In the genomic region with DNA sequence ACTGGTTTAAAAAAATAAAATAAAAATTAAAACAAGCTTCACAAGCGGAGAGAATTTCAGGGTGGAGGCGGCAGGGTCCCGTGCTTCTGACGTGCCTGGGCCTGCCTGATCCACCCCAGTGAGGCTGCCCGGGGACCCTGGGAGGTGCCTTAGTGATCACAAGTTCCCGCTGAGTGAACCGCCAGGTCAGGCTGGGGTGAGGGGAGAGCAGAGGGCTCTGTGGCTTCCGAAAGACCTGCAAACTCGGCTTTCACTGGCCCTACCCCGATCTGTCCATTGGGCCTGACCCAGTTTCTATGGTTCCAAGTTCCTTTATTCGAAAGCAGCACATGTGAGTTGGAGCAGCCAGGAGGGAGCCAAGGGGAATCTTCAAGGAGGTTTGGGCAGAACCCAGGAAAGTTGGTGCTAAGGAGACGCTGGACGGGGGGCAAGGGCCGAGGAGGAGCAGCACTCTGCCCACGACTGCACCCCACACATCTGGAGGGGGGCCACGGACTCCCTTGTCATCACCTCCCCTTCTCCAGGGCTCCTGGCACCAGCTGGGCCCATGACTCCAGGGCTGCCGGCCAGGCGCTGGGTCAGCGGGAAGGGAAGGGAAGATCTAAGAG, we compare ENCODE assay signal across 1 cellular context.
TF ChIP-seq lines count a peak whose summit lies in the region.

No MANE protein-coding gene starts in this region.

TF ChIP-seq in liver, 16 proteins besides CTCF, POLR2A, EP300 and RAD21 (continued from another document):
- TF ChIP-seq, protein P1, sequence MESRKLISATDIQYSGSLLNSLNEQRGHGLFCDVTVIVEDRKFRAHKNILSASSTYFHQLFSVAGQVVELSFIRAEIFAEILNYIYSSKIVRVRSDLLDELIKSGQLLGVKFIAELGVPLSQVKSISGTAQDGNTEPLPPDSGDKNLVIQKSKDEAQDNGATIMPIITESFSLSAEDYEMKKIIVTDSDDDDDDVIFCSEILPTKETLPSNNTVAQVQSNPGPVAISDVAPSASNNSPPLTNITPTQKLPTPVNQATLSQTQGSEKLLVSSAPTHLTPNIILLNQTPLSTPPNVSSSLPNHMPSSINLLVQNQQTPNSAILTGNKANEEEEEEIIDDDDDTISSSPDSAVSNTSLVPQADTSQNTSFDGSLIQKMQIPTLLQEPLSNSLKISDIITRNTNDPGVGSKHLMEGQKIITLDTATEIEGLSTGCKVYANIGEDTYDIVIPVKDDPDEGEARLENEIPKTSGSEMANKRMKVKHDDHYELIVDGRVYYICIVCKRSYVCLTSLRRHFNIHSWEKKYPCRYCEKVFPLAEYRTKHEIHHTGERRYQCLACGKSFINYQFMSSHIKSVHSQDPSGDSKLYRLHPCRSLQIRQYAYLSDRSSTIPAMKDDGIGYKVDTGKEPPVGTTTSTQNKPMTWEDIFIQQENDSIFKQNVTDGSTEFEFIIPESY (IDR thresholded peaks at IDR 0.05): no peak
- no peak for TF ChIP-seq TAF1 (conservative IDR thresholded peaks at IDR 0.05)
